21 cellular contexts compared by ENCODE assay signal in the genomic region with DNA sequence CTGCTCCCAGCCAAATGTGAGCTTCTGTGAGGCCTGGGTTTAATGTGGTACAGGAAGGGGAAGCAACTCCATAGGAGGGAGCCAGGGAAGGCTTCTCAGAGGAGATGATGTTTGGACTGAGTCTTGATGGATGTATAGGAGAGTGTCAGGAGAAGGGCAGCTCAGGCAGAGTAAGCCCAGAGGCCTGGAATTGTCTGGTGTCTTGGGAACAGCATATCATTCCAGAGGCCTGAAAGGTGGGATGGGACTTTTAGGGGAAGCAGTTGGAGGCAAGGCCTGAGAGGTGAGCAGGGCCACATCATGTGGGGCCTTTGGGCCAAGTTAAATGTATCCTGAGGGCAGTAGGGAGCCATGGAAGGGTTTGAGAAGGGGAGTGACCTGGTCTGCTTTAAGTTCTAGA.
DNase-seq lines count a peak whose midpoint lies in the region; ATAC-seq, FAIRE-seq and TF ChIP-seq lines count a peak whose summit lies in the region.
"Had no signal": no experiment of that assay in that cellular context is flagged by ENCODE, and none has a peak within 500 bp of the region (broad histone marks: within the 10 kb centered on the region; RNA-seq: fewer than 3 reads in every experiment).

No MANE protein-coding gene starts in this region.

- no peak overlapping the region for H3K18ac ChIP-seq in H1 (ENCODE audit: extremely low read depth, low read length)

- H2AK5ac ChIP-seq in H1 (ENCODE audit: low read depth, low read length) = no peak overlapping the region

- no peak overlapping the region for H3K4ac ChIP-seq in H1 (replicated peaks; ENCODE audit: insufficient read length, low read depth, low read length)

- DNase-seq in SK-N-SH (peak; percentile 33), H1 (ENCODE audit: low read depth in 1 of 2, low spot score in 2 of 2) (peak in 1 of 2 experiments; percentile 34), stomach (peak; percentile 8), NCI-H526 treated with DMSO at 0.1 percent for 48 hours (lab: John Stamatoyannopoulos, UW) (no peak)
- no peak for DNase-seq in central memory CD4-positive, alpha-beta T cell
- DNase-seq: Calu3, IMR-90, NCI-H187, NCI-H2107, NCI-H510A, NCI-H82, PC-3, RPMI8226 had no signal

- H3K56ac ChIP-seq in H1 (replicated peaks; ENCODE audit: insufficient read length, low read depth, low read length) = no peak overlapping the region

- no peaks in the 10 kb centered on the region for H3K79me2 ChIP-seq in SK-N-SH (ENCODE audit: insufficient read depth)
- no peaks in the 10 kb centered on the region for H3K79me2 ChIP-seq in H1 (ENCODE audit: control insufficient read depth in 1 of 2, insufficient read depth in 2 of 2, low read length in 2 of 2)

- H3K79me1 ChIP-seq in H1 (ENCODE audit: low read depth, low read length) = no peaks in the 10 kb centered on the region

- H3K4me3 ChIP-seq in SK-N-SH (ENCODE audit: low read depth in 2 of 2, low read length in 1 of 2) (no peak overlapping the region), H1 (ENCODE audit: extremely low read depth in 1 of 4, insufficient read depth in 2 of 4, low read depth in 3 of 4, low read length in 4 of 4) (no peak overlapping the region), stomach (no peak overlapping the region)
- H3K4me3 ChIP-seq: BLaER1 treated with 17β-estradiol and CSF1 and Interleukin-3, amounts not matched to agents 10 nM and 100 nM; GM23338 had no signal

- no peak overlapping the region for H2BK15ac ChIP-seq in H1 (ENCODE audit: low read length)

- peak overlapping the region; percentile 6 to 62 (median 42) for H3K27ac Mint-ChIP-seq in nephron
- H3K27ac Mint-ChIP-seq: CD8-positive, alpha-beta T cell; GM23338 had no signal

- no peaks in the 10 kb centered on the region for H3K23me2 ChIP-seq in H1 (ENCODE audit: low read depth, low read length)

- no peak overlapping the region for H3K14ac ChIP-seq in H1 (ENCODE audit: insufficient read length)

- no peak overlapping the region for H4K5ac ChIP-seq in H1 (ENCODE audit: insufficient read length, low read depth, low read length)

- H3K4me1 ChIP-seq in SK-N-SH (ENCODE audit: control insufficient read depth in 1 of 2, insufficient read depth in 2 of 2, low read depth in 1 of 2, low read length in 1 of 2) (peaks cover 0 to 5% of the 10 kb centered on the region in 2 experiments; a peak in 1 of 4 replicates), H1 (replicated peaks in 1 of 4; ENCODE audit: control insufficient read depth in 3 of 4, insufficient read depth in 4 of 4, low read length in 3 of 4) (peaks cover 0 to 5% (median 2%) of the 10 kb centered on the region in 4 experiments; a peak in 2 of 7 replicates), stomach (no peaks in the 10 kb centered on the region)

- H3K4me3 Mint-ChIP-seq in nephron = no peak overlapping the region
- H3K4me3 Mint-ChIP-seq: CD8-positive, alpha-beta T cell; GM23338 had no signal

- H3K4me2 ChIP-seq in SK-N-SH (no peak overlapping the region), H1 (ENCODE audit: insufficient read depth in 1 of 2, low read depth in 2 of 2, low read length in 2 of 2) (no peak overlapping the region)
- H3K4me2 ChIP-seq: BLaER1 treated with 17β-estradiol and CSF1 and Interleukin-3, amounts not matched to agents 10 nM and 100 nM; GM23338 had no signal

- H4K8ac ChIP-seq in H1 (ENCODE audit: extremely low read depth, insufficient read depth, low read length) = no peak overlapping the region

- no peak overlapping the region for H2BK120ac ChIP-seq in H1 (replicated peaks; ENCODE audit: low read depth, low read length)

- TF ChIP-seq POLR2A in H1 (IDR thresholded peaks at IDR 0.05; ENCODE audit: control extremely low read depth in 1 of 2, low read depth in 2 of 2, low read length in 2 of 2) (no peak), stomach (IDR thresholded peaks at IDR 0.05) (no peak)

- no peaks in the 10 kb centered on the region for H3K9me2 ChIP-seq in SK-N-SH

- H2BK5ac ChIP-seq in H1 (ENCODE audit: low read depth, low read length) = no peak overlapping the region

- CTCF ChIA-PET in SK-N-SH (lab: Yijun Ruan, JAX) = interaction anchor here (0.9 to 5.3 kb wide), 5 partner anchors 9 to 160 kb away, joined by 3 to 41 read pairs (median 4); no protein-coding TSS in a partner anchor
- CTCF ChIA-PET in H1 (lab: Charles Lee; ENCODE audit: partially characterized antibody) = interaction anchor here (0.8 to 3.1 kb wide), 8 partner anchors 20 to 262 kb away, joined by 3 to 15 read pairs (median 4); no protein-coding TSS in a partner anchor

- no peaks in the 10 kb centered on the region for H3K9me3 ChIP-seq in SK-N-SH
- H3K9me3 ChIP-seq in H1 (ENCODE audit: insufficient read depth in 2 of 2, low read depth in 1 of 2, low read length in 1 of 2) = 0 out of 4 replicates have a peak, but pooled peaks cover 0 to 7% of the 10 kb centered on the region in 2 experiments
- H3K9me3 ChIP-seq in stomach = peaks cover 0 to 11% (median 8%) of the 10 kb centered on the region in 4 donors

- H4K20me1 ChIP-seq in SK-N-SH (ENCODE audit: insufficient read depth) (no peaks in the 10 kb centered on the region), H1 (replicated peaks in 1 of 2; ENCODE audit: control insufficient read depth in 1 of 2, insufficient read depth in 2 of 2, low read length in 2 of 2) (no peaks in the 10 kb centered on the region)
- H4K20me1 ChIP-seq: BLaER1 treated with 17β-estradiol and CSF1 and Interleukin-3, amounts not matched to agents 10 nM and 100 nM had no signal

- H3K23ac ChIP-seq in H1 (ENCODE audit: insufficient read length) = no peak overlapping the region

- POLR2A ChIA-PET in SK-N-SH (lab: Yijun Ruan, JAX) = interaction anchor here (1.3 kb wide), 1 partner anchor 26 kb away, joined by 3 read pairs; no protein-coding TSS in a partner anchor
- POLR2A ChIA-PET in H1 (lab: Charles Lee; ENCODE audit: partially characterized antibody) = no interaction called here

- H3K9me3 Mint-ChIP-seq in nephron = no peaks in the 10 kb centered on the region
- H3K9me3 Mint-ChIP-seq: CD8-positive, alpha-beta T cell; GM23338 had no signal

- H3K27me3 Mint-ChIP-seq in nephron (ENCODE audit: low read depth) = peaks cover 13% of the 10 kb centered on the region

- peaks cover 16% of the 10 kb centered on the region; the same call in 1 of the 2 replicates for H3K27me3 ChIP-seq in SK-N-SH (ENCODE audit: insufficient read depth)
- H3K27me3 ChIP-seq in H1 (replicated peaks in 1 of 4; ENCODE audit: control insufficient read depth in 3 of 4, extremely low read depth in 1 of 4, insufficient read depth in 3 of 4, low read length in 3 of 4) = no peaks in the 10 kb centered on the region
- peaks cover 0 to 47% (median 0%) of the 10 kb centered on the region in 3 donors for H3K27me3 ChIP-seq in stomach
- H3K27me3 ChIP-seq: BLaER1 treated with 17β-estradiol and CSF1 and Interleukin-3, amounts not matched to agents 10 nM and 100 nM had no signal

- no peak overlapping the region for H3K9ac ChIP-seq in SK-N-SH
- H3K9ac ChIP-seq in H1 (replicated peaks in 1 of 4; ENCODE audit: extremely low read depth in 1 of 4, low read depth in 3 of 4, low read length in 3 of 4) = no peak overlapping the region
- H3K9ac ChIP-seq: BLaER1 treated with 17β-estradiol and CSF1 and Interleukin-3, amounts not matched to agents 10 nM and 100 nM had no signal

- no peak overlapping the region for H4K91ac ChIP-seq in H1 (replicated peaks; ENCODE audit: insufficient read length, low read length)

- TF ChIP-seq CTCF in SK-N-SH (IDR thresholded peaks at IDR 0.05) = no peak
- TF ChIP-seq CTCF in H1 (IDR thresholded peaks at IDR 0.05; ENCODE audit: control extremely low read depth in 1 of 3, insufficient read depth in 1 of 3, low read depth in 1 of 3, low read length in 3 of 3) = no peak
- TF ChIP-seq CTCF in nephron (IDR thresholded peaks at IDR 0.05; ENCODE audit: unreplicated experiment in 3 of 3) = no peak
- no peak for TF ChIP-seq CTCF in stomach (IDR thresholded peaks at IDR 0.05)

- H2BK20ac ChIP-seq in H1 (ENCODE audit: low read length) = no peak overlapping the region

- no peak for TF ChIP-seq RAD21 in SK-N-SH (IDR thresholded peaks at IDR 0.05; ENCODE audit: low read length)
- no peak for TF ChIP-seq RAD21 in H1 (IDR thresholded peaks at IDR 0.05 in 1 of 2, conservative IDR thresholded peaks at IDR 0.05 in 1 of 2; ENCODE audit: low read depth in 2 of 2, low read length in 2 of 2)

- H3K36me3 ChIP-seq in SK-N-SH (replicated peaks in 1 of 2; ENCODE audit: control insufficient read depth in 1 of 2, insufficient read depth in 2 of 2, low read length in 1 of 2) (no peaks in the 10 kb centered on the region), H1 (ENCODE audit: control insufficient read depth in 2 of 4, insufficient read depth in 4 of 4, low read length in 3 of 4) (no peaks in the 10 kb centered on the region), stomach (no peaks in the 10 kb centered on the region)
- H3K36me3 ChIP-seq: BLaER1 treated with 17β-estradiol and CSF1 and Interleukin-3, amounts not matched to agents 10 nM and 100 nM had no signal

- intact Hi-C loops in stomach (cut with DNase I; ENCODE audit: low total_unique reads) = no loop called here

- no peaks in the 10 kb centered on the region for H3F3A ChIP-seq in SK-N-SH (replicated peaks; ENCODE audit: insufficient read depth)

- TF ChIP-seq EP300 in SK-N-SH (IDR thresholded peaks at IDR 0.05; ENCODE audit: borderline replicate concordance in 1 of 2, low read depth in 1 of 2, low read length in 1 of 2) (no peak), H1 (IDR thresholded peaks at IDR 0.05; ENCODE audit: borderline replicate concordance in 1 of 2, low read depth in 2 of 2, low read length in 2 of 2) (no peak), stomach (IDR thresholded peaks at IDR 0.05) (no peak)

- H3K27ac ChIP-seq in SK-N-SH (ENCODE audit: low read depth in 2 of 2, low read length in 1 of 2) (no peak overlapping the region), H1 (ENCODE audit: low read depth, low read length) (no peak overlapping the region), stomach (no peak overlapping the region)
- H3K27ac ChIP-seq: BLaER1 treated with 17β-estradiol and CSF1 and Interleukin-3, amounts not matched to agents 10 nM and 100 nM; HL-60 had no signal

- H3K36me3 Mint-ChIP-seq in nephron (ENCODE audit: low read depth) = no peaks in the 10 kb centered on the region
- H3K36me3 Mint-ChIP-seq: CD8-positive, alpha-beta T cell had no signal

- ATAC-seq in HG02852 (IDR thresholded peaks at IDR 0.05; ENCODE audit: unreplicated experiment) = no peak
- ATAC-seq: CD8-positive, alpha-beta T cell; GM23338; PC-3 had no signal

- H3K4me1 Mint-ChIP-seq in nephron = peaks cover 33% of the 10 kb centered on the region

- FAIRE-seq in H1 (lab: Jason Lieb, UNC) = no peak
- FAIRE-seq: GM12892, GM18507 had no signal

- H2AFZ ChIP-seq in SK-N-SH (ENCODE audit: low read depth) = no peak overlapping the region
- no peak overlapping the region for H2AFZ ChIP-seq in H1 (ENCODE audit: low read length)
- H2AFZ ChIP-seq: GM23338 had no signal

- peak overlapping the region; percentile 21; the same call in 1 of the 2 replicates for H2BK12ac ChIP-seq in H1 (ENCODE audit: low read depth, low read length)

TF ChIP-seq in SK-N-SH, 30 proteins besides CTCF, POLR2A, EP300 and RAD21 (continues in another document):
- TF ChIP-seq RCOR1 (IDR thresholded peaks at IDR 0.05; ENCODE audit: low read length) = no peak

TF ChIP-seq in H1, 55 proteins besides CTCF, POLR2A, EP300 and RAD21 (continues in another document):
- TF ChIP-seq ZNF274 (IDR thresholded peaks at IDR 0.05; ENCODE audit: borderline replicate concordance, extremely low read depth, low read length) = no peak

Comparison
In these comparisons a context has a peak if more than half of its experiments do, and no peak if none do; other contexts are left out.
1. DNase-seq: peak in SK-N-SH (single experiment) and stomach (single experiment); none in central memory CD4-positive, alpha-beta T cell (single experiment) and NCI-H526 treated with DMSO at 0.1 percent for 48 hours (single experiment).